Comparison of ENCODE assay signal across 1 cellular context in genomic region chr3:184561329-184562145, GRCh38.
TF ChIP-seq lines count a peak whose summit lies in the region.

EPHB3 (plus strand) TSS chr3:184561785; CDS start chr3:184562236, 451 bp downstream.

TF ChIP-seq in HepG2, 621 proteins besides CTCF, POLR2A, EP300 and RAD21 (continued from another document and continues in another):
- TF ChIP-seq KIAA2018 (CRISPR knock-in tag; IDR thresholded peaks at IDR 0.05; ENCODE audit: borderline replicate concordance) (no peak), PRPF4 (IDR thresholded peaks at IDR 0.05; ENCODE audit: low read depth, low read length, poor library complexity, severe bottlenecking) (no peak), MXD4 (CRISPR knock-in tag; IDR thresholded peaks at IDR 0.05) (no peak), PLSCR1 (CRISPR knock-in tag; IDR thresholded peaks at IDR 0.05; ENCODE audit: borderline replicate concordance) (no peak), ZBTB39 (CRISPR knock-in tag; IDR thresholded peaks at IDR 0.05) (peak; percentile 26; the same call in 1 of the 2 replicates), ZNF691 (CRISPR knock-in tag; IDR thresholded peaks at IDR 0.05; ENCODE audit: borderline replicate concordance, low read depth) (no peak; the same call in 1 of the 2 replicates), KAT7 (CRISPR knock-in tag; IDR thresholded peaks at IDR 0.05; ENCODE audit: borderline replicate concordance) (no peak), ETS1 (CRISPR knock-in tag; IDR thresholded peaks at IDR 0.05) (no peak), PAX8 (CRISPR knock-in tag; IDR thresholded peaks at IDR 0.05; ENCODE audit: borderline replicate concordance) (no peak), GABPB1 (CRISPR knock-in tag; IDR thresholded peaks at IDR 0.05) (peak; percentile 55; the same call in 1 of the 2 replicates), ZNF597 (CRISPR knock-in tag; IDR thresholded peaks at IDR 0.05) (no peak), CEBPZ (IDR thresholded peaks at IDR 0.05; ENCODE audit: low read length) (no peak), ZNF616 (CRISPR knock-in tag; IDR thresholded peaks at IDR 0.05; ENCODE audit: low read depth) (no peak), FOXK1 (CRISPR knock-in tag; IDR thresholded peaks at IDR 0.05; ENCODE audit: borderline replicate concordance, low read depth) (no peak), KDM5B (CRISPR knock-in tag; IDR thresholded peaks at IDR 0.05; ENCODE audit: borderline replicate concordance) (peak; percentile 34; the same call in 1 of the 2 replicates), HIVEP1 (CRISPR knock-in tag; IDR thresholded peaks at IDR 0.05) (no peak), MAZ (IDR thresholded peaks at IDR 0.05; ENCODE audit: borderline replicate concordance, low read depth, low read length) (no peak), MAZ (CRISPR knock-in tag; IDR thresholded peaks at IDR 0.05; ENCODE audit: low read depth) (0 out of 2 replicates have a peak, but pooled peaks have one; percentile 68), ZNF230 (CRISPR knock-in tag; IDR thresholded peaks at IDR 0.05) (0 out of 2 replicates have a peak, but pooled peaks have one; percentile 52), SRSF1 (optimal IDR thresholded peaks at IDR 0.05; ENCODE audit: low read depth, low read length) (no peak), PHF5A (CRISPR knock-in tag; IDR thresholded peaks at IDR 0.05; ENCODE audit: low read depth, unreplicated experiment) (no peak), ZFP41 (CRISPR knock-in tag; IDR thresholded peaks at IDR 0.05; ENCODE audit: borderline replicate concordance) (no peak), ZBTB14 (CRISPR knock-in tag; IDR thresholded peaks at IDR 0.05) (no peak), ZNF576 (CRISPR knock-in tag; IDR thresholded peaks at IDR 0.05) (no peak), JUND (CRISPR knock-in tag; IDR thresholded peaks at IDR 0.05) (no peak), NKX3-1 (CRISPR knock-in tag; IDR thresholded peaks at IDR 0.05) (no peak), ATF7-NPFF (CRISPR knock-in tag; IDR thresholded peaks at IDR 0.05; ENCODE audit: low read depth) (no peak), RFX5 (IDR thresholded peaks at IDR 0.05; ENCODE audit: low read depth, low read length) (no peak), CENPX (CRISPR knock-in tag; IDR thresholded peaks at IDR 0.05) (no peak), ZNF180 (CRISPR knock-in tag; IDR thresholded peaks at IDR 0.05; ENCODE audit: borderline replicate concordance, low read depth) (no peak), ZBTB7A (CRISPR knock-in tag; IDR thresholded peaks at IDR 0.05) (no peak), ZNF567 (CRISPR knock-in tag; IDR thresholded peaks at IDR 0.05; ENCODE audit: borderline replicate concordance) (no peak), ZHX1 (CRISPR knock-in tag; IDR thresholded peaks at IDR 0.05; ENCODE audit: low read depth) (no peak), DR1 (CRISPR knock-in tag; IDR thresholded peaks at IDR 0.05) (0 out of 2 replicates have a peak, but pooled peaks have one; percentile 14)
